ENCODE assay signal across 8 cellular contexts in the genomic region with DNA sequence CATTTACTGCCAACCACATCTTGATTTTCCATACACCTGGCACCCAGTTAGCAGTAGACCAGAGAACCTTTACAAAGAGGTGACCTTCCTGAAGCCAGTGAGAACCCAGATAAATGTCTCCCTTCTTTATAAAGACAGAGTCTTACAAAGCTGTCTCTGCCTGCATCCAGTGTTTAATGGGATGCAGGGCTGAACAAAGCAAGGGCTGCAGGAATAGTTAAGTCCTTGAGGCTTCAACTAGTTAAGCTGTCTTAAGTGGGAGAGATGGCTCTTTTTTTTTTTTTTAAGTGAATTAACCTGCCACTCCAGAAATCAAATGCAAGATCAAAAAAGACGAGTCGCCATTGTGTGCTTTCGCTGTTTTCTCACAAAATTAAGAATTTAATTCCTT. TPM values are rescaled to one million over a fixed set of nuclear protein-coding genes. Genes with fewer than 3 reads are reported as not detected.
A peak's percentile ranks its signal among the peaks of the same experiment; 100 is the strongest.
DNase-seq lines count a peak whose midpoint lies in the region; ATAC-seq and TF ChIP-seq lines count a peak whose summit lies in the region.

No MANE protein-coding gene starts in this region.

- H4K20me1 ChIP-seq in MM.1S (ENCODE audit: insufficient read depth, low read length) = no peaks in the 10 kb centered on the region

- H3K27ac Mint-ChIP-seq in CD4-positive, CD25-positive, alpha-beta regulatory T cell = peak overlapping the region; percentile 38 to 100 (median 98)

- H3K27me3 Mint-ChIP-seq in CD4-positive, CD25-positive, alpha-beta regulatory T cell = no peaks in the 10 kb centered on the region

- H3K4me3 ChIP-seq in CD4-positive, CD25-positive, alpha-beta regulatory T cell (ENCODE audit: low read depth, low read length) = peak overlapping the region; percentile 83
- peak overlapping the region; percentile 85 for H3K4me3 ChIP-seq in NT2/D1 (ENCODE audit: insufficient read length, low read depth)
- H3K4me3 ChIP-seq in effector memory CD4-positive, alpha-beta T cell (ENCODE audit: insufficient read depth, low read depth, low read length, poor library complexity, severe bottlenecking) = peak overlapping the region; percentile 84
- H3K4me3 ChIP-seq in neuronal stem cell (ENCODE audit: low read length in 2 of 2) = peak overlapping the region; percentile 74 to 95
- no peak overlapping the region for H3K4me3 ChIP-seq in MM.1S (ENCODE audit: low read length)

- ATAC-seq in CD4-positive, CD25-positive, alpha-beta regulatory T cell (ENCODE audit: low read depth in 2 of 2) = no peak
- no peak for ATAC-seq in activated CD4-positive, CD25-positive, alpha-beta regulatory T cell treated with anti-CD3 and anti-CD28 coated beads, Interleukin-2, amount 50 U/mL, for 24 hours
- ATAC-seq in GM21381 (IDR thresholded peaks at IDR 0.05; ENCODE audit: unreplicated experiment) = no peak

- no peaks in the 10 kb centered on the region for H3K27me3 ChIP-seq in CD4-positive, CD25-positive, alpha-beta regulatory T cell (ENCODE audit: control insufficient read depth, insufficient read depth, low read length)
- no peaks in the 10 kb centered on the region for H3K27me3 ChIP-seq in NT2/D1 (ENCODE audit: insufficient read depth, insufficient read length)
- no peaks in the 10 kb centered on the region for H3K27me3 ChIP-seq in effector memory CD4-positive, alpha-beta T cell (replicated peaks; ENCODE audit: control insufficient read depth, insufficient read depth, low read length, poor library complexity, severe bottlenecking)
- H3K27me3 ChIP-seq in neuronal stem cell (ENCODE audit: control insufficient read depth in 3 of 3, insufficient read depth in 3 of 3, low read depth in 1 of 3, low read length in 3 of 3) = peaks cover 0 to 3% (median 0%) of the 10 kb centered on the region in 3 experiments
- H3K27me3 ChIP-seq in MM.1S (replicated peaks; ENCODE audit: insufficient read depth, low read length) = no peaks in the 10 kb centered on the region

- no peak overlapping the region for H4K91ac ChIP-seq in neuronal stem cell (ENCODE audit: low read depth, low read length, poor library complexity)

- no peak overlapping the region for H2BK5ac ChIP-seq in neuronal stem cell (ENCODE audit: low read length)

- no peak overlapping the region for H3K18ac ChIP-seq in neuronal stem cell (ENCODE audit: low read length)

- H2AFZ ChIP-seq in neuronal stem cell (ENCODE audit: low read length) = no peak overlapping the region
- H2AFZ ChIP-seq in MM.1S (ENCODE audit: low read length) = no peak overlapping the region

- H3K4me1 ChIP-seq in CD4-positive, CD25-positive, alpha-beta regulatory T cell (ENCODE audit: control insufficient read depth, insufficient read depth, low read length, poor library complexity, severe bottlenecking) = peaks cover 30% of the 10 kb centered on the region
- H3K4me1 ChIP-seq in NT2/D1 (ENCODE audit: insufficient read depth, insufficient read length) = peaks cover 12% of the 10 kb centered on the region
- H3K4me1 ChIP-seq in effector memory CD4-positive, alpha-beta T cell (ENCODE audit: control insufficient read depth, insufficient read depth, low read length, poor library complexity, severe bottlenecking) = peaks cover 10% of the 10 kb centered on the region
- peaks cover 8 to 13% of the 10 kb centered on the region in 2 donors for H3K4me1 ChIP-seq in neuronal stem cell (ENCODE audit: control insufficient read depth in 2 of 2, insufficient read depth in 1 of 2, low read depth in 1 of 2, low read length in 2 of 2)
- H3K4me1 ChIP-seq in MM.1S (ENCODE audit: low read length) = no peaks in the 10 kb centered on the region

- H3K36me3 ChIP-seq in CD4-positive, CD25-positive, alpha-beta regulatory T cell (ENCODE audit: control insufficient read depth, insufficient read depth, low read length) = peaks cover 6% of the 10 kb centered on the region
- H3K36me3 ChIP-seq in NT2/D1 (ENCODE audit: insufficient read depth, insufficient read length, low read length) (peaks cover 53% of the 10 kb centered on the region), neuronal stem cell (replicated peaks in 1 of 2; ENCODE audit: control insufficient read depth in 2 of 2, insufficient read depth in 2 of 2, low read length in 2 of 2) (peaks cover 2 to 48% of the 10 kb centered on the region in 2 donors), MM.1S (replicated peaks; ENCODE audit: insufficient read depth, low read length) (no peaks in the 10 kb centered on the region)
- H3K36me3 ChIP-seq in effector memory CD4-positive, alpha-beta T cell (ENCODE audit: control insufficient read depth, insufficient read depth, low read length) = no peaks in the 10 kb centered on the region

- peak overlapping the region; percentile 98 to 99 (median 98) for H3K4me3 Mint-ChIP-seq in CD4-positive, CD25-positive, alpha-beta regulatory T cell

- H4K8ac ChIP-seq in neuronal stem cell (ENCODE audit: low read depth, low read length) = no peak overlapping the region

- H2BK120ac ChIP-seq in neuronal stem cell (ENCODE audit: low read depth, low read length) = no peak overlapping the region

- H2BK15ac ChIP-seq in neuronal stem cell (ENCODE audit: low read length) = no peak overlapping the region

- no peak for DNase-seq in CD4-positive, CD25-positive, alpha-beta regulatory T cell
- DNase-seq in NT2/D1 (ENCODE audit: low read depth, low spot score) = no peak
- no peak for DNase-seq in effector memory CD4-positive, alpha-beta T cell
- peak; percentile 37 for DNase-seq in neuronal stem cell (ENCODE audit: low spot score)
- DNase-seq in NCI-H1694 (lab: John Stamatoyannopoulos, UW) = no peak
- DNase-seq in MM.1S = no peak

- H3K9ac ChIP-seq in NT2/D1 (ENCODE audit: insufficient read length, low read depth) (peak overlapping the region; percentile 94), neuronal stem cell (ENCODE audit: low read depth, low read length, poor library complexity) (no peak overlapping the region), MM.1S (ENCODE audit: low read length) (no peak overlapping the region)

- H3K23ac ChIP-seq in neuronal stem cell (ENCODE audit: low read depth, low read length, poor library complexity) = no peak overlapping the region

- no peaks in the 10 kb centered on the region for H3K9me3 ChIP-seq in CD4-positive, CD25-positive, alpha-beta regulatory T cell (ENCODE audit: control insufficient read depth in 2 of 2, low read length in 2 of 2)
- H3K9me3 ChIP-seq in NT2/D1 (ENCODE audit: insufficient read depth, low read length) (no peaks in the 10 kb centered on the region), neuronal stem cell (replicated peaks in 1 of 2; ENCODE audit: control insufficient read depth in 2 of 2, insufficient read depth in 1 of 2, low read depth in 1 of 2, low read length in 2 of 2) (peaks cover 0 to 14% of the 10 kb centered on the region in 2 donors), MM.1S (replicated peaks; ENCODE audit: insufficient read depth, low read length) (no peaks in the 10 kb centered on the region)
- H3K9me3 ChIP-seq in effector memory CD4-positive, alpha-beta T cell (ENCODE audit: control insufficient read depth, low read length) = no peaks in the 10 kb centered on the region

- H3K4me2 ChIP-seq in neuronal stem cell (ENCODE audit: insufficient read depth, low read length, poor library complexity, severe bottlenecking) (peak overlapping the region; percentile 66), MM.1S (ENCODE audit: low read depth, low read length) (no peak overlapping the region)

- H3K4me1 Mint-ChIP-seq in CD4-positive, CD25-positive, alpha-beta regulatory T cell = peaks cover 15 to 57% (median 35%) of the 10 kb centered on the region in 4 donors

- H3K27ac ChIP-seq in CD4-positive, CD25-positive, alpha-beta regulatory T cell (ENCODE audit: insufficient read depth, low read length, poor library complexity, severe bottlenecking) = no peak overlapping the region
- no peak overlapping the region for H3K27ac ChIP-seq in effector memory CD4-positive, alpha-beta T cell (ENCODE audit: insufficient read depth, low read length, poor library complexity, severe bottlenecking)
- H3K27ac ChIP-seq in neuronal stem cell (replicated peaks; ENCODE audit: low read length) = peak overlapping the region; percentile 59
- no peak overlapping the region for H3K27ac ChIP-seq in MM.1S (ENCODE audit: low read length)

- H3K14ac ChIP-seq in neuronal stem cell (ENCODE audit: low read length) = no peak overlapping the region

- H3K36me3 Mint-ChIP-seq in CD4-positive, CD25-positive, alpha-beta regulatory T cell = peaks cover 16% of the 10 kb centered on the region

- no CpG with 5 or more reads among the region's 3 CpGs for WGBS in neuronal stem cell (ENCODE audit: extremely low coverage in 2 of 2, insufficient read length in 2 of 2, insufficient replicate concordance in 1 of 2), 2 donors

- peaks cover 5% of the 10 kb centered on the region for H3K79me1 ChIP-seq in neuronal stem cell (ENCODE audit: low read depth, low read length)

- no peaks in the 10 kb centered on the region for H3K9me3 Mint-ChIP-seq in CD4-positive, CD25-positive, alpha-beta regulatory T cell

- H3F3A ChIP-seq in MM.1S (ENCODE audit: insufficient read depth, low read length) = no peaks in the 10 kb centered on the region

- H2BK12ac ChIP-seq in neuronal stem cell (ENCODE audit: low read length) = no peak overlapping the region

- no peak overlapping the region for H2AK5ac ChIP-seq in neuronal stem cell (ENCODE audit: low read depth, low read length)

- H3K4ac ChIP-seq in neuronal stem cell (ENCODE audit: low read length) = no peak overlapping the region

- peaks cover 26% of the 10 kb centered on the region for H3K79me2 ChIP-seq in MM.1S (ENCODE audit: low read length)

- H3K9me2 ChIP-seq in MM.1S (replicated peaks; ENCODE audit: insufficient read depth, low read length) = no peaks in the 10 kb centered on the region

- no peak for TF ChIP-seq CTCF in MM.1S (IDR thresholded peaks at IDR 0.05; ENCODE audit: low read length)

RNA-seq across cellular contexts. Expression of a gene that starts 1.5 kb away (rescaled TPM):
- 27.8 TPM for total RNA-seq in CD4-positive, CD25-positive, alpha-beta regulatory T cell
- 10 to 100 TPM; 43.4 to 49.3 (median 46.1) TPM for polyA plus RNA-seq in CD4-positive, CD25-positive, alpha-beta regulatory T cell
- 93.0 TPM for polyA plus RNA-seq in neuronal stem cell (2013, experiment 1 of 2)
- polyA plus RNA-seq in neuronal stem cell (2013, experiment 2 of 2) = 96.3 TPM

RNA-seq across cellular contexts. Expression of a gene that starts 48.4 kb away (rescaled TPM):
- 83.3 TPM for total RNA-seq in CD4-positive, CD25-positive, alpha-beta regulatory T cell
- polyA plus RNA-seq in CD4-positive, CD25-positive, alpha-beta regulatory T cell = 10 to 100 TPM; 22.5 to 32.3 (median 25.7) TPM
- polyA plus RNA-seq in neuronal stem cell (2013, experiment 1 of 2) = 30.2 TPM
- 29.8 TPM for polyA plus RNA-seq in neuronal stem cell (2013, experiment 2 of 2)
